Comparison of ENCODE assay signal across 17 cellular contexts in the genomic region with DNA sequence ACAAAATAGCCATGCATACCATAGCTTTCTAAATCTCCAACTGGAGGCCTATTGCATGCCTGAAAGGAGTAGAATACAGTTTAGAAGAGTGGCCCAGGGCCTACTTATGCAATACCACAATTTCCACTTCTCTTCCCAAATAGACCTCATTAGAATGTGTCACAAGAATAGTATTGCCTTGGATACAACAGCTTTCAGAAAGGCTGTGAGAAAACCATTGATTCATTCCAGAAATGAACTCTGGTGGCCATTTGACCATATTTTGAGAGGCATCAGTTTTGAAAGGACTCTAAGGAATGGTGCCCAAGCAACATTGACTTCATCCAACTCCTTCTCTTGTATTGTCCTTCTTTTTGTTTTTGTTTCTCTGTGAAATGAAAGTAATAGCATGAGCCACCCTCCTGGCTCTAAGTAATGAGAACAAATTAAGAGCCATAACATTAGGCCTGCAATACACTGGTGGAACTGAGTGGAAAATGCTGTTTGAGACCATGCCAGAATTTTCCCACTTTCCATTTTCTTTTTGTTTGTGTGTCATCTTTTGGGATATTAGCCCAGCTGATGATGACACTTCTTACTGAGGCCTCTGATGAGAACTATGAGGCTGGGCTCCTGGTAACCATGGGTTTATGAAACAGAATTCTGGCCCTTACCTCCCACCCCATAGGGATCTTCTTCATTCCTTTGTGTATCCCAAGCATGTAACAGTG.
"Had no signal": no experiment of that assay in that cellular context is flagged by ENCODE, and none has a peak within 500 bp of the region (broad histone marks: within the 10 kb centered on the region; RNA-seq: fewer than 3 reads in every experiment).

No MANE protein-coding gene starts in this region.

- ATAC-seq: activated CD4-positive, alpha-beta T cell treated with anti-CD3 and anti-CD28 coated beads for 36 hours; activated CD8-positive, alpha-beta T cell treated with anti-CD3 and anti-CD28 coated beads for 36 hours; activated T-cell treated with anti-CD3 and anti-CD28 coated beads, Interleukin-2, amount 50 U/mL, for 72 hours; gastrocnemius medialis; right lobe of liver had no signal

- H3K27ac ChIP-seq: gastrocnemius medialis, hepatocyte, right lobe of liver, testis, WERI-Rb-1 had no signal

- H3K36me3 ChIP-seq: esophagus squamous epithelium, gastrocnemius medialis, right lobe of liver, WERI-Rb-1 had no signal

- H3K4me1 ChIP-seq: gastrocnemius medialis, right lobe of liver, testis had no signal

- H3K9me3 ChIP-seq: esophagus squamous epithelium, gastrocnemius medialis, right lobe of liver, testis had no signal

- H3K4me3 ChIP-seq: esophagus squamous epithelium, gastrocnemius medialis, hepatocyte, right lobe of liver, testis had no signal

- DNase-seq: activated CD4-positive, alpha-beta T cell treated with anti-CD3 and anti-CD28 coated beads for 36 hours; activated CD8-positive, alpha-beta memory T cell treated with anti-CD3 and anti-CD28 coated beads, Interleukin-2, amount 50 U/mL, for 4 hours; activated CD8-positive, alpha-beta T cell treated with anti-CD3 and anti-CD28 coated beads for 36 hours; activated naive CD8-positive, alpha-beta T cell treated with anti-CD3 and anti-CD28 coated beads, Interleukin-2, amount 10 ng/mL, durations not matched to agents 7 days and 5 days; activated T-cell treated with anti-CD3 and anti-CD28 coated beads, Interleukin-2, amount 50 U/mL, for 72 hours; aorta; esophagus squamous epithelium; gastrocnemius medialis; kidney glomerular epithelial cell; naive B cell; right lobe of liver; stimulated activated CD4-positive, alpha-beta T cell treated with anti-CD3 and anti-CD28 coated beads, Interleukin-12 subunit alpha, Interleukin-12 subunit beta, amount 100 ng/mL, for 4 hours; stimulated activated naive CD4-positive, alpha-beta T cell treated with Interleukin-2 at 50 U/mL for 16 hours; T1000; testis; WERI-Rb-1 had no signal

- H3K27me3 ChIP-seq: esophagus squamous epithelium, hepatocyte, right lobe of liver, testis had no signal
